Comparison of ENCODE assay signal across 14 cellular contexts in genomic region chr12:41188841-41189394, GRCh38. TPM values are rescaled to one million over a fixed set of nuclear protein-coding genes. Genes with fewer than 3 reads are reported as not detected.
DNase-seq lines count a peak whose midpoint lies in the region; ATAC-seq, FAIRE-seq and TF ChIP-seq lines count a peak whose summit lies in the region.
"Had no signal": no experiment of that assay in that cellular context is flagged by ENCODE, and none has a peak within 500 bp of the region (broad histone marks: within the 10 kb centered on the region; RNA-seq: fewer than 3 reads in every experiment).

No MANE protein-coding gene starts in this region.

- H2BK5ac ChIP-seq in neuronal stem cell (ENCODE audit: low read length) = no peak overlapping the region

- H2BK12ac ChIP-seq in neuronal stem cell (ENCODE audit: low read length) = no peak overlapping the region

- intact Hi-C loops in activated CD4-positive, alpha-beta T cell treated with anti-CD3 and anti-CD28 coated beads for 36 hours (cut with DNase I, micrococcal nuclease) = no loop called here
- intact Hi-C loops in endothelial cell of umbilical vein (cut with micrococcal nuclease) = loop anchor here (2.0 kb wide), 1 partner anchor 174 kb away; no protein-coding TSS in a partner anchor

- DNase-seq in activated CD4-positive, alpha-beta T cell treated with anti-CD3 and anti-CD28 coated beads for 36 hours = peak; percentile 7
- DNase-seq in activated CD4-positive, alpha-beta T cell treated with anti-CD3 and anti-CD28 coated beads, Interleukin-2, amount 10 ng/mL, durations not matched to agents 7 days and 5 days = no peak
- DNase-seq in endothelial cell of umbilical vein (ENCODE audit: low read depth, low spot score) = no peak
- DNase-seq in neuronal stem cell (ENCODE audit: low spot score) = no peak
- DNase-seq in activated T-cell treated with anti-CD3 and anti-CD28 coated beads, Interleukin-2, amount 50 U/mL, for 1 hour = no peak
- DNase-seq: activated CD4-positive, CD25-positive, alpha-beta regulatory T cell treated with anti-CD3 and anti-CD28 coated beads, Interleukin-2, amount 50 U/mL, for 72 hours; AML-193; erythroblast had no signal

- H2BK15ac ChIP-seq in neuronal stem cell (ENCODE audit: low read length) = no peak overlapping the region

- H2BK120ac ChIP-seq in neuronal stem cell (ENCODE audit: low read depth, low read length) = no peak overlapping the region

- CTCF ChIA-PET in activated CD4-positive, alpha-beta T cell treated with anti-CD3 and anti-CD28 coated beads for 36 hours (lab: Charles Lee) = no interaction called here
- CTCF ChIA-PET in activated CD4-positive, alpha-beta T cell treated with anti-CD3 and anti-CD28 coated beads, Interleukin-2, amount 10 ng/mL, durations not matched to agents 7 days and 5 days (lab: Charles Lee) = no interaction called here
- CTCF ChIA-PET in endothelial cell of umbilical vein (lab: Charles Lee) = interaction anchor here (1.1 kb wide), 1 partner anchor 242 kb away, joined by 3 read pairs; no protein-coding TSS in a partner anchor

- H3K27me3 ChIP-seq in endothelial cell of umbilical vein (ENCODE audit: control insufficient read depth in 2 of 2, insufficient read depth in 2 of 2, low read length in 2 of 2) (peaks cover 28 to 39% of the 10 kb centered on the region in 2 experiments), neuronal stem cell (ENCODE audit: control insufficient read depth in 3 of 3, insufficient read depth in 3 of 3, low read depth in 1 of 3, low read length in 3 of 3) (peaks cover 6 to 71% (median 34%) of the 10 kb centered on the region in 3 experiments)

- H4K20me1 ChIP-seq in endothelial cell of umbilical vein (replicated peaks; ENCODE audit: control insufficient read depth, extremely low read depth, insufficient read depth, low read length) = no peaks in the 10 kb centered on the region

- H3K27ac ChIP-seq in endothelial cell of umbilical vein (ENCODE audit: insufficient read depth, low read depth, low read length) = no peak overlapping the region
- H3K27ac ChIP-seq in neuronal stem cell (replicated peaks; ENCODE audit: low read length) = no peak overlapping the region
- no peak overlapping the region for H3K27ac ChIP-seq in urinary bladder (ENCODE audit: low read depth)
- H3K27ac ChIP-seq: RWPE1 had no signal

- H2AFZ ChIP-seq in endothelial cell of umbilical vein (ENCODE audit: low read depth, low read length) (no peak overlapping the region), neuronal stem cell (ENCODE audit: low read length) (peak overlapping the region; percentile 89)

- H4K8ac ChIP-seq in neuronal stem cell (ENCODE audit: low read depth, low read length) = no peak overlapping the region

- H3K4me1 ChIP-seq in endothelial cell of umbilical vein (ENCODE audit: control insufficient read depth, extremely low read depth, insufficient read depth, low read length) = peaks cover 4% of the 10 kb centered on the region
- peaks cover 0 to 6% of the 10 kb centered on the region in 2 donors for H3K4me1 ChIP-seq in neuronal stem cell (ENCODE audit: control insufficient read depth in 2 of 2, insufficient read depth in 1 of 2, low read depth in 1 of 2, low read length in 2 of 2)
- no peaks in the 10 kb centered on the region for H3K4me1 ChIP-seq in urinary bladder (ENCODE audit: insufficient read depth)

- TF ChIP-seq CTCF in endothelial cell of umbilical vein (IDR thresholded peaks at IDR 0.05; ENCODE audit: extremely low read depth in 1 of 2, insufficient read depth in 1 of 2, low read depth in 1 of 2, low read length in 2 of 2) = no peak

- no peak overlapping the region for H3K18ac ChIP-seq in neuronal stem cell (ENCODE audit: low read length)

- no peak overlapping the region for H3K4me3 Mint-ChIP-seq in activated CD4-positive, alpha-beta T cell treated with anti-CD3 and anti-CD28 coated beads for 36 hours
- no peak overlapping the region for H3K4me3 Mint-ChIP-seq in activated CD4-positive, alpha-beta T cell treated with anti-CD3 and anti-CD28 coated beads, Interleukin-2, amount 10 ng/mL, durations not matched to agents 7 days and 5 days
- no peak overlapping the region for H3K4me3 Mint-ChIP-seq in activated T-helper 17 cell treated with anti-CD3 and anti-CD28 coated beads, Interleukin-2, amount 50 U/mL, for 72 hours
- H3K4me3 Mint-ChIP-seq: activated naive CD4-positive, alpha-beta T cell treated with anti-CD3 and anti-CD28 coated beads, Interleukin-2, amount 50 U/mL, for 24 hours had no signal

- no peaks in the 10 kb centered on the region for H3K9me1 ChIP-seq in endothelial cell of umbilical vein (replicated peaks; ENCODE audit: control insufficient read depth, extremely low read depth, insufficient read depth, low read length)

- H3K4me2 ChIP-seq in endothelial cell of umbilical vein (ENCODE audit: insufficient read depth, low read length) (peak overlapping the region; percentile 20), neuronal stem cell (ENCODE audit: insufficient read depth, low read length, poor library complexity, severe bottlenecking) (peak overlapping the region; percentile 80)

- POLR2A ChIA-PET in activated CD4-positive, alpha-beta T cell treated with anti-CD3 and anti-CD28 coated beads for 36 hours (lab: Charles Lee) = no interaction called here
- POLR2A ChIA-PET in activated CD4-positive, alpha-beta T cell treated with anti-CD3 and anti-CD28 coated beads, Interleukin-2, amount 10 ng/mL, durations not matched to agents 7 days and 5 days (lab: Charles Lee) = no interaction called here
- POLR2A ChIA-PET in endothelial cell of umbilical vein (lab: Charles Lee) = no interaction called here

- WGBS in neuronal stem cell (ENCODE audit: extremely low coverage in 2 of 2, insufficient read length in 2 of 2, insufficient replicate concordance in 1 of 2), 2 donors = no CpG with 5 or more reads among the region's 49 CpGs
- 1% methylated on average over 49 of the region's 49 CpGs for WGBS in urinary bladder

- no peak overlapping the region for H3K27ac Mint-ChIP-seq in activated CD4-positive, alpha-beta T cell treated with anti-CD3 and anti-CD28 coated beads for 36 hours
- no peak overlapping the region for H3K27ac Mint-ChIP-seq in activated CD4-positive, alpha-beta T cell treated with anti-CD3 and anti-CD28 coated beads, Interleukin-2, amount 10 ng/mL, durations not matched to agents 7 days and 5 days
- H3K27ac Mint-ChIP-seq in activated T-helper 17 cell treated with anti-CD3 and anti-CD28 coated beads, Interleukin-2, amount 50 U/mL, for 72 hours = no peak overlapping the region
- H3K27ac Mint-ChIP-seq: activated naive CD4-positive, alpha-beta T cell treated with anti-CD3 and anti-CD28 coated beads, Interleukin-2, amount 50 U/mL, for 24 hours had no signal

- H3K79me2 ChIP-seq in endothelial cell of umbilical vein (ENCODE audit: control insufficient read depth, insufficient read depth, low read length) = no peaks in the 10 kb centered on the region

- dilution Hi-C loops in endothelial cell of umbilical vein (cut with MboI; ENCODE audit: extremely low pct_ligation_motif_present, low sequenced_read_pairs) = no loop called here

- no peak overlapping the region for H4K91ac ChIP-seq in neuronal stem cell (ENCODE audit: low read depth, low read length, poor library complexity)

- no peaks in the 10 kb centered on the region for H3K36me3 Mint-ChIP-seq in activated CD4-positive, alpha-beta T cell treated with anti-CD3 and anti-CD28 coated beads for 36 hours (ENCODE audit: low read depth)
- no peaks in the 10 kb centered on the region for H3K36me3 Mint-ChIP-seq in activated CD4-positive, alpha-beta T cell treated with anti-CD3 and anti-CD28 coated beads, Interleukin-2, amount 10 ng/mL, durations not matched to agents 7 days and 5 days (ENCODE audit: low read depth)
- H3K36me3 Mint-ChIP-seq in activated T-helper 17 cell treated with anti-CD3 and anti-CD28 coated beads, Interleukin-2, amount 50 U/mL, for 72 hours (ENCODE audit: low read depth) = no peaks in the 10 kb centered on the region
- H3K36me3 Mint-ChIP-seq: activated naive CD4-positive, alpha-beta T cell treated with anti-CD3 and anti-CD28 coated beads, Interleukin-2, amount 50 U/mL, for 24 hours had no signal

- H3K9me3 Mint-ChIP-seq in activated CD4-positive, alpha-beta T cell treated with anti-CD3 and anti-CD28 coated beads for 36 hours (ENCODE audit: low read depth) = no peaks in the 10 kb centered on the region
- H3K9me3 Mint-ChIP-seq in activated CD4-positive, alpha-beta T cell treated with anti-CD3 and anti-CD28 coated beads, Interleukin-2, amount 10 ng/mL, durations not matched to agents 7 days and 5 days = no peaks in the 10 kb centered on the region
- H3K9me3 Mint-ChIP-seq in activated T-helper 17 cell treated with anti-CD3 and anti-CD28 coated beads, Interleukin-2, amount 50 U/mL, for 72 hours = no peaks in the 10 kb centered on the region
- H3K9me3 Mint-ChIP-seq: activated naive CD4-positive, alpha-beta T cell treated with anti-CD3 and anti-CD28 coated beads, Interleukin-2, amount 50 U/mL, for 24 hours had no signal

- no peaks in the 10 kb centered on the region for H3K79me1 ChIP-seq in neuronal stem cell (ENCODE audit: low read depth, low read length)

- no peaks in the 10 kb centered on the region for H3K9me3 ChIP-seq in endothelial cell of umbilical vein (replicated peaks; ENCODE audit: control insufficient read depth, insufficient read depth, low read length)
- no peaks in the 10 kb centered on the region for H3K9me3 ChIP-seq in neuronal stem cell (replicated peaks in 1 of 2; ENCODE audit: control insufficient read depth in 2 of 2, insufficient read depth in 1 of 2, low read depth in 1 of 2, low read length in 2 of 2)

- H3K14ac ChIP-seq in neuronal stem cell (ENCODE audit: low read length) = no peak overlapping the region

- no peak for ATAC-seq in activated CD4-positive, alpha-beta T cell treated with anti-CD3 and anti-CD28 coated beads for 36 hours
- no peak for ATAC-seq in HG03571 (IDR thresholded peaks at IDR 0.05; ENCODE audit: unreplicated experiment)
- ATAC-seq in activated T-helper 17 cell treated with anti-CD3 and anti-CD28 coated beads, Interleukin-2, amount 50 U/mL, for 72 hours (replicated peaks) = no peak

- no TSS peak for BruUV-seq in endothelial cell of umbilical vein (replicated peaks; lab: Mats Ljungman, UMichigan)

- H3K23ac ChIP-seq in neuronal stem cell (ENCODE audit: low read depth, low read length, poor library complexity) = no peak overlapping the region

- H3K4me3 ChIP-seq in endothelial cell of umbilical vein (replicated peaks in 1 of 3; ENCODE audit: insufficient read depth in 1 of 3, low read depth in 1 of 3, low read length in 3 of 3) = peak overlapping the region in 1 of 3 experiments; percentile 3
- peak overlapping the region in 1 of 2 donors; percentile 79 for H3K4me3 ChIP-seq in neuronal stem cell (ENCODE audit: low read length in 2 of 2)
- peak overlapping the region; percentile 53 for H3K4me3 ChIP-seq in urinary bladder (ENCODE audit: low read depth, low read length)

- peaks cover 2% of the 10 kb centered on the region for H3K4me1 Mint-ChIP-seq in activated CD4-positive, alpha-beta T cell treated with anti-CD3 and anti-CD28 coated beads for 36 hours
- peaks cover 1% of the 10 kb centered on the region for H3K4me1 Mint-ChIP-seq in activated CD4-positive, alpha-beta T cell treated with anti-CD3 and anti-CD28 coated beads, Interleukin-2, amount 10 ng/mL, durations not matched to agents 7 days and 5 days
- H3K4me1 Mint-ChIP-seq in activated T-helper 17 cell treated with anti-CD3 and anti-CD28 coated beads, Interleukin-2, amount 50 U/mL, for 72 hours = no peaks in the 10 kb centered on the region

- no peak overlapping the region for H3K4ac ChIP-seq in neuronal stem cell (ENCODE audit: low read length)

- peaks cover 31% of the 10 kb centered on the region for H3K27me3 Mint-ChIP-seq in activated CD4-positive, alpha-beta T cell treated with anti-CD3 and anti-CD28 coated beads for 36 hours
- H3K27me3 Mint-ChIP-seq in activated CD4-positive, alpha-beta T cell treated with anti-CD3 and anti-CD28 coated beads, Interleukin-2, amount 10 ng/mL, durations not matched to agents 7 days and 5 days = peaks cover 44% of the 10 kb centered on the region
- peaks cover 38% of the 10 kb centered on the region for H3K27me3 Mint-ChIP-seq in activated T-helper 17 cell treated with anti-CD3 and anti-CD28 coated beads, Interleukin-2, amount 50 U/mL, for 72 hours

- H2AK5ac ChIP-seq in neuronal stem cell (ENCODE audit: low read depth, low read length) = no peak overlapping the region

- FAIRE-seq in endothelial cell of umbilical vein (lab: Jason Lieb, UNC) = no peak

- no peak overlapping the region for H3K9ac ChIP-seq in endothelial cell of umbilical vein (replicated peaks; ENCODE audit: extremely low read depth, insufficient read depth, low read length)
- no peak overlapping the region for H3K9ac ChIP-seq in neuronal stem cell (ENCODE audit: low read depth, low read length, poor library complexity)

- H3K36me3 ChIP-seq in endothelial cell of umbilical vein (ENCODE audit: control insufficient read depth in 2 of 2, extremely low read depth in 1 of 2, insufficient read depth in 2 of 2, low read length in 2 of 2) = no peaks in the 10 kb centered on the region
- H3K36me3 ChIP-seq in neuronal stem cell (replicated peaks in 1 of 2; ENCODE audit: control insufficient read depth in 2 of 2, insufficient read depth in 2 of 2, low read length in 2 of 2) = no peaks in the 10 kb centered on the region
- H3K36me3 ChIP-seq in urinary bladder (ENCODE audit: insufficient read depth) = no peaks in the 10 kb centered on the region

- TF ChIP-seq POLR2A in endothelial cell of umbilical vein (IDR thresholded peaks at IDR 0.05; ENCODE audit: low read depth, low read length) = no peak

RNA-seq across cellular contexts. Expression of gene PDZRN4, which starts 0.8 kb away (rescaled TPM):
- total RNA-seq in activated CD4-positive, alpha-beta T cell treated with anti-CD3 and anti-CD28 coated beads for 36 hours = not detected
- not detected for total RNA-seq in activated CD4-positive, alpha-beta T cell treated with anti-CD3 and anti-CD28 coated beads, Interleukin-2, amount 10 ng/mL, durations not matched to agents 7 days and 5 days
- total RNA-seq in endothelial cell of umbilical vein (not detected in 2 replicates), urinary bladder (11.5 TPM)
- polyA plus RNA-seq in endothelial cell of umbilical vein (not detected in 2 replicates), urinary bladder (26.5 TPM)
- polyA plus RNA-seq in endothelial cell of umbilical vein (2011; cell fraction: cytosol; rRNA removed) = not detected in 2 replicates
- polyA plus RNA-seq in endothelial cell of umbilical vein (2011; cell fraction: nucleus; rRNA removed) = not detected in 2 replicates
- polyA plus RNA-seq in endothelial cell of umbilical vein (2012) = not detected in 2 replicates
- polyA minus RNA-seq in endothelial cell of umbilical vein = not detected in 2 replicates
- polyA minus RNA-seq in endothelial cell of umbilical vein (2011; cell fraction: cytosol; rRNA and poly(A)+ RNA removed) = not detected
- polyA minus RNA-seq in endothelial cell of umbilical vein (2011; cell fraction: nucleus; rRNA and poly(A)+ RNA removed) = not detected in 2 replicates
- 0.03 TPM for polyA plus RNA-seq in neuronal stem cell (2013, experiment 1 of 2)
- 0.01 TPM for polyA plus RNA-seq in neuronal stem cell (2013, experiment 2 of 2)
- total RNA-seq in activated T-helper 17 cell treated with anti-CD3 and anti-CD28 coated beads, Interleukin-2, amount 50 U/mL, for 72 hours = not detected
- total RNA-seq: myocyte had no signal

Comparison
In these comparisons a context has a peak if more than half of its experiments do, and no peak if none do; other contexts are left out.
1. RNA of gene PDZRN4, which starts 0.8 kb away (total RNA-seq): 11.5 TPM in urinary bladder (single experiment); not detected in activated CD4-positive, alpha-beta T cell treated with anti-CD3 and anti-CD28 coated beads for 36 hours, not detected in activated CD4-positive, alpha-beta T cell treated with anti-CD3 and anti-CD28 coated beads, Interleukin-2, amount 10 ng/mL, durations not matched to agents 7 days and 5 days, not detected in endothelial cell of umbilical vein and not detected in activated T-helper 17 cell treated with anti-CD3 and anti-CD28 coated beads, Interleukin-2, amount 50 U/mL, for 72 hours; every median in the first group is over 10 times any median in the second.